Comparison of ENCODE assay signal across 19 cellular contexts in genomic region chr12:82608706-82609105, GRCh38.
A peak's percentile ranks its signal among the peaks of the same experiment; 100 is the strongest.
DNase-seq lines count a peak whose midpoint lies in the region; ATAC-seq and TF ChIP-seq lines count a peak whose summit lies in the region.
"Had no signal": no experiment of that assay in that cellular context is flagged by ENCODE, and none has a peak within 500 bp of the region (broad histone marks: within the 10 kb centered on the region; RNA-seq: fewer than 3 reads in every experiment).

No MANE protein-coding gene starts in this region.

- 78% methylated on average over 1 of the region's 1 CpG for WGBS in SK-N-SH (ENCODE audit: low lambda C conversion rate)

- CTCF ChIA-PET in SK-N-SH (lab: Yijun Ruan, JAX): interaction anchor here (1.2 kb wide), 1 partner anchor 18 kb away, joined by 4 read pairs; no protein-coding TSS in a partner anchor

- TF ChIP-seq CTCF in SK-N-SH (IDR thresholded peaks at IDR 0.05): no peak
- TF ChIP-seq CTCF in fibroblast of pulmonary artery (IDR thresholded peaks at IDR 0.05; ENCODE audit: low read length, missing control alignments): no peak

- no peaks in the 10 kb centered on the region for H3K9me2 ChIP-seq in SK-N-SH

- peak; percentile 72 for ATAC-seq in SK-N-SH treated with all-trans-retinoic acid at 6 μM for 48 hours
- ATAC-seq: heart left ventricle, K562 had no signal

- H2AFZ ChIP-seq in SK-N-SH (ENCODE audit: low read depth): no peak overlapping the region

- no peaks in the 10 kb centered on the region for H4K20me1 ChIP-seq in SK-N-SH (ENCODE audit: insufficient read depth)

- POLR2A ChIA-PET in SK-N-SH (lab: Yijun Ruan, JAX): no interaction called here

- H3K4me3 ChIP-seq in SK-N-SH (ENCODE audit: low read depth in 2 of 2, low read length in 1 of 2) (no peak overlapping the region), fibroblast of pulmonary artery (replicated peaks; ENCODE audit: low read depth, low read length) (no peak overlapping the region)
- H3K4me3 ChIP-seq: heart left ventricle, K562 had no signal

- no peaks in the 10 kb centered on the region for H3F3A ChIP-seq in SK-N-SH (replicated peaks; ENCODE audit: insufficient read depth)

- no peaks in the 10 kb centered on the region for H3K79me2 ChIP-seq in SK-N-SH (ENCODE audit: insufficient read depth)

- TF ChIP-seq RAD21 in SK-N-SH (IDR thresholded peaks at IDR 0.05; ENCODE audit: low read length): no peak

- H3K36me3 ChIP-seq in SK-N-SH (replicated peaks in 1 of 2; ENCODE audit: control insufficient read depth in 1 of 2, insufficient read depth in 2 of 2, low read length in 1 of 2): no peaks in the 10 kb centered on the region
- H3K36me3 ChIP-seq: heart left ventricle had no signal

- peak overlapping the region in 1 of 2 experiments; percentile 43; a peak in 1 of 4 replicates for H3K27ac ChIP-seq in SK-N-SH (ENCODE audit: low read depth in 2 of 2, low read length in 1 of 2)
- H3K27ac ChIP-seq: 22Rv1, heart left ventricle had no signal

- DNase-seq in SK-N-SH (no peak), SW480 (ENCODE audit: low spot score) (peak; percentile 48), fibroblast of pulmonary artery (ENCODE audit: low read depth) (peak; percentile 44), nucleus accumbens (lab: John Stamatoyannopoulos, UW) (no peak), cerebellum (ENCODE audit: low spot score) (no peak)
- no peak for DNase-seq in activated naive CD4-positive, alpha-beta T cell treated with anti-CD3 and anti-CD28 coated beads, Interleukin-2, amount 50 U/mL, for 16 hours
- DNase-seq in activated effector memory CD4-positive, alpha-beta T cell treated with anti-CD3 and anti-CD28 coated beads, Interleukin-2, amount 50 U/mL, for 16 hours: no peak
- DNase-seq: activated CD4-positive, alpha-beta T cell treated with anti-CD3 and anti-CD28 coated beads for 48 hours; activated naive CD8-positive, alpha-beta T cell treated with anti-CD3 and anti-CD28 coated beads, Interleukin-2, amount 10 ng/mL, durations not matched to agents 7 days and 5 days; CD4-positive, alpha-beta T cell; DND-41; H9; heart left ventricle; NCI-H1105 treated with DMSO at 0.1 percent for 48 hours; SHP77; stimulated activated CD4-positive, alpha-beta T cell treated with anti-CD3 and anti-CD28 coated beads, Interleukin-2, amount 100 ng/mL, for 48 hours had no signal

- H3K9ac ChIP-seq in SK-N-SH: no peak overlapping the region

- H3K4me1 ChIP-seq in SK-N-SH (ENCODE audit: control insufficient read depth in 1 of 2, insufficient read depth in 2 of 2, low read depth in 1 of 2, low read length in 1 of 2): no peaks in the 10 kb centered on the region; a peak in 1 of 4 replicates
- H3K4me1 ChIP-seq: heart left ventricle had no signal

- H3K4me2 ChIP-seq in SK-N-SH: no peak overlapping the region

- H3K9me3 ChIP-seq in SK-N-SH: no peaks in the 10 kb centered on the region; the same call in 1 of the 2 replicates

- no peak for TF ChIP-seq EP300 in SK-N-SH (IDR thresholded peaks at IDR 0.05; ENCODE audit: borderline replicate concordance in 1 of 2, low read depth in 1 of 2, low read length in 1 of 2)

- H3K27me3 ChIP-seq in SK-N-SH (ENCODE audit: insufficient read depth): no peaks in the 10 kb centered on the region
- H3K27me3 ChIP-seq: heart left ventricle had no signal

TF ChIP-seq in SK-N-SH treated with all-trans-retinoic acid at 6 μM for 48 hours, 23 proteins besides CTCF, POLR2A, EP300 and RAD21 (continues in another document):
- TF ChIP-seq ZFP30 (CRISPR knock-in tag; IDR thresholded peaks at IDR 0.05) (no peak), ARNTL (CRISPR knock-in tag; IDR thresholded peaks at IDR 0.05; ENCODE audit: borderline replicate concordance, low read depth) (no peak), RARB (CRISPR knock-in tag; IDR thresholded peaks at IDR 0.05) (no peak), TCF4 (CRISPR knock-in tag; IDR thresholded peaks at IDR 0.05; ENCODE audit: borderline replicate concordance) (no peak), TSHZ2 (CRISPR knock-in tag; IDR thresholded peaks at IDR 0.05) (no peak), ZC3H10 (CRISPR knock-in tag; IDR thresholded peaks at IDR 0.05) (no peak), ISL1 (CRISPR knock-in tag; IDR thresholded peaks at IDR 0.05) (no peak)
- TF ChIP-seq, protein P1, sequence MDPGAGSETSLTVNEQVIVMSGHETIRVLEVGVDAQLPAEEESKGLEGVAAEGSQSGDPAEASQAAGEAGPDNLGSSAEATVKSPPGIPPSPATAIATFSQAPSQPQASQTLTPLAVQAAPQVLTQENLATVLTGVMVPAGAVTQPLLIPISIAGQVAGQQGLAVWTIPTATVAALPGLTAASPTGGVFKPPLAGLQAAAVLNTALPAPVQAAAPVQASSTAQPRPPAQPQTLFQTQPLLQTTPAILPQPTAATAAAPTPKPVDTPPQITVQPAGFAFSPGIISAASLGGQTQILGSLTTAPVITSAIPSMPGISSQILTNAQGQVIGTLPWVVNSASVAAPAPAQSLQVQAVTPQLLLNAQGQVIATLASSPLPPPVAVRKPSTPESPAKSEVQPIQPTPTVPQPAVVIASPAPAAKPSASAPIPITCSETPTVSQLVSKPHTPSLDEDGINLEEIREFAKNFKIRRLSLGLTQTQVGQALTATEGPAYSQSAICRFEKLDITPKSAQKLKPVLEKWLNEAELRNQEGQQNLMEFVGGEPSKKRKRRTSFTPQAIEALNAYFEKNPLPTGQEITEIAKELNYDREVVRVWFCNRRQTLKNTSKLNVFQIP (CRISPR knock-in tag; IDR thresholded peaks at IDR 0.05; ENCODE audit: borderline replicate concordance, low read depth): no peak

TF ChIP-seq in SK-N-SH, 30 proteins besides CTCF, POLR2A, EP300 and RAD21:
- TF ChIP-seq FOXM1 (IDR thresholded peaks at IDR 0.05; ENCODE audit: low read depth) (no peak), RCOR1 (IDR thresholded peaks at IDR 0.05; ENCODE audit: low read length) (no peak), YY1 (IDR thresholded peaks at IDR 0.05; ENCODE audit: low read depth) (no peak), USF1 (IDR thresholded peaks at IDR 0.05; ENCODE audit: borderline replicate concordance, low read depth) (no peak), PBX3 (IDR thresholded peaks at IDR 0.05) (no peak), MEF2A (IDR thresholded peaks at IDR 0.05; ENCODE audit: borderline replicate concordance, low read depth) (no peak)

Comparison
In these comparisons a context has a peak if more than half of its experiments do, and no peak if none do; other contexts are left out.
1. DNase-seq: peak in SW480 (single experiment) and fibroblast of pulmonary artery (single experiment); none in SK-N-SH (single experiment), nucleus accumbens (0 of 56), cerebellum (single experiment), activated naive CD4-positive, alpha-beta T cell treated with anti-CD3 and anti-CD28 coated beads, Interleukin-2, amount 50 U/mL, for 16 hours (single experiment) and activated effector memory CD4-positive, alpha-beta T cell treated with anti-CD3 and anti-CD28 coated beads, Interleukin-2, amount 50 U/mL, for 16 hours (single experiment).